Comparison of ENCODE assay signal across 8 cellular contexts in the genomic region with DNA sequence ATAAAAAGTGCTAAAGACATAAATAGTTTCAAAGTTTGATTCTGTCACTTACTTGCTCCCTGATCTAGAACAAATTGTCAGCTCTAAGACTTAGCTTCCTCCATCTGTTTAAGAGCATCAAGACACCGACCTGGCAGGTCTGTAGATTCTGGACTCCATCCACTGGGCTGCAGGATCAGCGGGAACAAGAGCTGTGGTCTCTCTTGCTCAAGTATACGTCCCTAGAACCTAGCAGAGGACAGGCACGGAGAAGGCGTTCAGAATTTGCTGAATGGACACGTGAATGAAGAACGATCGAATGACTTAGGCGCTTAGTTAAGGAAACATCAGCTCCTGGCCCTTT. TPM values are rescaled to one million over a fixed set of nuclear protein-coding genes. Genes with fewer than 3 reads are reported as not detected.
A peak's percentile ranks its signal among the peaks of the same experiment; 100 is the strongest.
DNase-seq lines count a peak whose midpoint lies in the region; ATAC-seq and TF ChIP-seq lines count a peak whose summit lies in the region.

No MANE protein-coding gene starts in this region.

- no peak for ATAC-seq in mucosa of descending colon
- ATAC-seq in GM18861 (IDR thresholded peaks at IDR 0.05; ENCODE audit: unreplicated experiment), result no peak

- CTCF ChIA-PET in activated naive CD4-positive, alpha-beta T cell treated with anti-CD3 and anti-CD28 coated beads, Interleukin-2, amount 10 ng/mL, durations not matched to agents 7 days and 5 days (lab: Charles Lee), result no interaction called here

- DNase-seq in activated naive CD4-positive, alpha-beta T cell treated with anti-CD3 and anti-CD28 coated beads, Interleukin-2, amount 10 ng/mL, durations not matched to agents 7 days and 5 days, result no peak
- DNase-seq in activated naive CD4-positive, alpha-beta T cell treated with Interleukin-2 at 50 U/mL for 16 hours, result no peak
- peak; percentile 16 for DNase-seq in hepatocyte (ENCODE audit: low spot score)
- DNase-seq in smooth muscle cell (lab: John Stamatoyannopoulos, UW; ENCODE audit: unreplicated experiment), result peak; percentile 27
- no peak for DNase-seq in mucosa of descending colon
- no peak for DNase-seq in Ammon's horn (ENCODE audit: low spot score)

- H3K4me1 ChIP-seq in hepatocyte (ENCODE audit: insufficient read depth) (peaks cover 9% of the 10 kb centered on the region), smooth muscle cell (ENCODE audit: low read depth) (peaks cover 25% of the 10 kb centered on the region), mucosa of descending colon (ENCODE audit: low read depth) (peaks cover 14% of the 10 kb centered on the region)

- H3K9me2 ChIP-seq in hepatocyte (replicated peaks; ENCODE audit: insufficient read depth), result no peaks in the 10 kb centered on the region

- peak overlapping the region; percentile 39 for H3K9ac ChIP-seq in smooth muscle cell (ENCODE audit: low read depth)

- H3K9me3 Mint-ChIP-seq in activated naive CD4-positive, alpha-beta T cell treated with anti-CD3 and anti-CD28 coated beads, Interleukin-2, amount 10 ng/mL, durations not matched to agents 7 days and 5 days, result no peaks in the 10 kb centered on the region

- peaks cover 70% of the 10 kb centered on the region for H3K27me3 Mint-ChIP-seq in activated naive CD4-positive, alpha-beta T cell treated with anti-CD3 and anti-CD28 coated beads, Interleukin-2, amount 10 ng/mL, durations not matched to agents 7 days and 5 days

- TF ChIP-seq CTCF in WI38 (IDR thresholded peaks at IDR 0.05; ENCODE audit: low read depth, low read length), result no peak
- TF ChIP-seq CTCF in hepatocyte (IDR thresholded peaks at IDR 0.05; ENCODE audit: poor library complexity), result no peak
- TF ChIP-seq CTCF in smooth muscle cell (IDR thresholded peaks at IDR 0.05; ENCODE audit: borderline replicate concordance, insufficient read depth, poor library complexity, severe bottlenecking), result no peak
- TF ChIP-seq CTCF in mucosa of descending colon (IDR thresholded peaks at IDR 0.05), result no peak

- intact Hi-C loops in mucosa of descending colon (cut with DNase I, micrococcal nuclease), result no loop called here

- H3K27ac Mint-ChIP-seq in activated naive CD4-positive, alpha-beta T cell treated with anti-CD3 and anti-CD28 coated beads, Interleukin-2, amount 10 ng/mL, durations not matched to agents 7 days and 5 days, result no peak overlapping the region

- peak overlapping the region; percentile 80 for H2AFZ ChIP-seq in hepatocyte
- H2AFZ ChIP-seq in smooth muscle cell (ENCODE audit: low read depth), result peak overlapping the region; percentile 82

- H3K27ac ChIP-seq in hepatocyte, result peak overlapping the region; percentile 74
- H3K27ac ChIP-seq in smooth muscle cell (ENCODE audit: low read depth), result peak overlapping the region; percentile 55

- peaks cover 12% of the 10 kb centered on the region for H3K4me1 Mint-ChIP-seq in activated naive CD4-positive, alpha-beta T cell treated with anti-CD3 and anti-CD28 coated beads, Interleukin-2, amount 10 ng/mL, durations not matched to agents 7 days and 5 days

- peaks cover 19% of the 10 kb centered on the region for H3K27me3 ChIP-seq in hepatocyte
- H3K27me3 ChIP-seq in smooth muscle cell (ENCODE audit: low read depth), result no peaks in the 10 kb centered on the region

- peak overlapping the region; percentile 58 for H3K4me3 Mint-ChIP-seq in activated naive CD4-positive, alpha-beta T cell treated with anti-CD3 and anti-CD28 coated beads, Interleukin-2, amount 10 ng/mL, durations not matched to agents 7 days and 5 days

- no peaks in the 10 kb centered on the region for H3F3A ChIP-seq in smooth muscle cell (ENCODE audit: low read depth)

- H4K20me1 ChIP-seq in hepatocyte (ENCODE audit: insufficient read depth, poor library complexity, severe bottlenecking) (no peaks in the 10 kb centered on the region), smooth muscle cell (ENCODE audit: low read depth) (peaks cover 25% of the 10 kb centered on the region)

- H3K4me2 ChIP-seq in hepatocyte (peak overlapping the region; percentile 94), smooth muscle cell (peak overlapping the region; percentile 88)

- H3K4me3 ChIP-seq in WI38 (ENCODE audit: low read depth, low read length) (peak overlapping the region; percentile 73), hepatocyte (peak overlapping the region; percentile 88), smooth muscle cell (peak overlapping the region; percentile 85), mucosa of descending colon (no peak overlapping the region)

- WGBS in hepatocyte (ENCODE audit: low lambda C conversion rate, missing lambda C conversion rate), result 11% methylated on average over 9 of the region's 9 CpGs
- 3% methylated on average over 9 of the region's 9 CpGs for WGBS in smooth muscle cell (ENCODE audit: low lambda C conversion rate)

- H3K36me3 ChIP-seq in hepatocyte (replicated peaks; ENCODE audit: insufficient read depth, low read depth) (no peaks in the 10 kb centered on the region), smooth muscle cell (ENCODE audit: low read depth) (no peaks in the 10 kb centered on the region), mucosa of descending colon (ENCODE audit: low read depth) (no peaks in the 10 kb centered on the region)

- H3K79me2 ChIP-seq in hepatocyte, result peaks cover 3% of the 10 kb centered on the region
- H3K79me2 ChIP-seq in smooth muscle cell (ENCODE audit: low read depth), result peaks cover 30% of the 10 kb centered on the region

- no peaks in the 10 kb centered on the region for H3K36me3 Mint-ChIP-seq in activated naive CD4-positive, alpha-beta T cell treated with anti-CD3 and anti-CD28 coated beads, Interleukin-2, amount 10 ng/mL, durations not matched to agents 7 days and 5 days

- H3K9me3 ChIP-seq in hepatocyte (ENCODE audit: low read depth), result no peaks in the 10 kb centered on the region
- H3K9me3 ChIP-seq in smooth muscle cell (replicated peaks; ENCODE audit: low read depth), result no peaks in the 10 kb centered on the region
- H3K9me3 ChIP-seq in mucosa of descending colon, result no peaks in the 10 kb centered on the region

RNA-seq across cellular contexts. Expression of a gene that starts 1.1 kb away (rescaled TPM):
- 17.2 and 23.2 TPM in 2 replicates for total RNA-seq in hepatocyte
- 4.2 and 7.2 TPM in 2 replicates for polyA plus RNA-seq in hepatocyte
- 23.6 and 45.3 TPM in 2 replicates for total RNA-seq in smooth muscle cell
- polyA plus RNA-seq in smooth muscle cell, result 8.2 and 15.2 TPM in 2 replicates
- 10 to 100 TPM in 1 of 3 donors, 1 to 10 TPM in 2; 1.3 to 23.6 (median 3.6) TPM for total RNA-seq in mucosa of descending colon

RNA-seq across cellular contexts. Expression of a gene that starts 33.5 kb away (rescaled TPM):
- 80.7 and 91.4 TPM in 2 replicates for total RNA-seq in hepatocyte
- polyA plus RNA-seq in hepatocyte, result 27.1 and 30.2 TPM in 2 replicates
- 47.8 and 50.9 TPM in 2 replicates for total RNA-seq in smooth muscle cell
- 15.2 and 15.7 TPM in 2 replicates for polyA plus RNA-seq in smooth muscle cell
- 10 to 100 TPM; 48.6 to 60.5 (median 55.2) TPM for total RNA-seq in mucosa of descending colon

Comparison
In these comparisons a context has a peak if more than half of its experiments do, and no peak if none do; other contexts are left out.
1. DNase-seq: peak in hepatocyte (single experiment) and smooth muscle cell (single experiment); none in activated naive CD4-positive, alpha-beta T cell treated with anti-CD3 and anti-CD28 coated beads, Interleukin-2, amount 10 ng/mL, durations not matched to agents 7 days and 5 days (single experiment), activated naive CD4-positive, alpha-beta T cell treated with Interleukin-2 at 50 U/mL for 16 hours (single experiment), mucosa of descending colon (0 of 3) and Ammon's horn (single experiment).